20 cellular contexts compared by ENCODE assay signal in genomic region chr15:59642351-59642750, GRCh38. TPM values are rescaled to one million over a fixed set of nuclear protein-coding genes. Genes with fewer than 3 reads are reported as not detected.
DNase-seq lines count a peak whose midpoint lies in the region; FAIRE-seq and TF ChIP-seq lines count a peak whose summit lies in the region.
"Had no signal": no experiment of that assay in that cellular context is flagged by ENCODE, and none has a peak within 500 bp of the region (broad histone marks: within the 10 kb centered on the region; RNA-seq: fewer than 3 reads in every experiment).

No MANE protein-coding gene starts in this region.

- no peaks in the 10 kb centered on the region for H3K4me1 Mint-ChIP-seq in CD14-positive monocyte

- H3K4me3 Mint-ChIP-seq in CD14-positive monocyte: no peak overlapping the region
- H3K4me3 Mint-ChIP-seq: immature natural killer cell had no signal

- H3K4me3 ChIP-seq in KMS-11 (IDR thresholded peaks at IDR 0.05; ENCODE audit: insufficient read depth, low read depth, low read length): no peak overlapping the region
- no peak overlapping the region for H3K4me3 ChIP-seq in cardiac fibroblast (replicated peaks in 1 of 2; ENCODE audit: low read depth in 2 of 2, low read length in 2 of 2)
- no peak overlapping the region for H3K4me3 ChIP-seq in kidney (ENCODE audit: low read length in 2 of 2)
- H3K4me3 ChIP-seq in adrenal gland: no peak overlapping the region
- H3K4me3 ChIP-seq: lower lobe of right lung, ovary had no signal

- no peak overlapping the region for H3K4me2 ChIP-seq in KMS-11

- H3K9me3 Mint-ChIP-seq in CD14-positive monocyte: no peaks in the 10 kb centered on the region
- H3K9me3 Mint-ChIP-seq: immature natural killer cell had no signal

- no peak overlapping the region for H3K27ac ChIP-seq in KMS-11
- H3K27ac ChIP-seq in kidney (ENCODE audit: low read depth in 2 of 2, low read length in 2 of 2): no peak overlapping the region
- no peak overlapping the region for H3K27ac ChIP-seq in adrenal gland
- H3K27ac ChIP-seq: lower lobe of right lung, ovary had no signal

- intact Hi-C loops in CD14-positive monocyte (cut with micrococcal nuclease) (no loop called here), kidney (cut with DNase I) (no loop called here), adrenal gland (cut with DNase I) (no loop called here)

- H3K9me3 ChIP-seq in kidney (ENCODE audit: control insufficient read depth in 1 of 2, low read length in 2 of 2) (no peaks in the 10 kb centered on the region), adrenal gland (replicated peaks in 1 of 3) (no peaks in the 10 kb centered on the region)
- H3K9me3 ChIP-seq: lower lobe of right lung, ovary had no signal

- H3K36me3 ChIP-seq in KMS-11 (ENCODE audit: insufficient read depth): no peaks in the 10 kb centered on the region
- peaks cover 12 to 24% of the 10 kb centered on the region in 2 donors for H3K36me3 ChIP-seq in kidney (ENCODE audit: control insufficient read depth in 1 of 2, insufficient read depth in 2 of 2, low read length in 2 of 2)
- peaks cover 0 to 35% of the 10 kb centered on the region in 2 donors for H3K36me3 ChIP-seq in adrenal gland (replicated peaks in 1 of 2)
- H3K36me3 ChIP-seq: ovary had no signal

- FAIRE-seq in kidney (lab: Jason Lieb, UNC) (peak; percentile 37), urothelium cell line (lab: Jason Lieb, UNC) (no peak)
- FAIRE-seq: RCC 7860 had no signal

- H3K4me1 ChIP-seq in KMS-11 (ENCODE audit: low read depth, poor library complexity, severe bottlenecking): no peaks in the 10 kb centered on the region
- no peaks in the 10 kb centered on the region for H3K4me1 ChIP-seq in kidney (ENCODE audit: control insufficient read depth in 1 of 2, insufficient read depth in 1 of 2, low read depth in 1 of 2, low read length in 2 of 2)
- no peaks in the 10 kb centered on the region for H3K4me1 ChIP-seq in adrenal gland (replicated peaks in 1 of 2)
- H3K4me1 ChIP-seq: lower lobe of right lung had no signal

- H3K79me2 ChIP-seq in KMS-11 (ENCODE audit: insufficient read depth, low read depth): no peaks in the 10 kb centered on the region

- H3K27me3 Mint-ChIP-seq in CD14-positive monocyte (ENCODE audit: low read depth in 3 of 3): no peaks in the 10 kb centered on the region

- no peak overlapping the region for H2AFZ ChIP-seq in KMS-11 (ENCODE audit: low read depth)

- peak; percentile 33 for TF ChIP-seq CTCF in CD14-positive monocyte (IDR thresholded peaks at IDR 0.05)
- TF ChIP-seq CTCF in KMS-11 (conservative IDR thresholded peaks at IDR 0.05; ENCODE audit: low read depth, low read length): peak; percentile 25
- peak; percentile 26 for TF ChIP-seq CTCF in cardiac fibroblast (IDR thresholded peaks at IDR 0.05; ENCODE audit: low read depth, low read length)
- TF ChIP-seq CTCF in kidney (IDR thresholded peaks at IDR 0.05; ENCODE audit: borderline replicate concordance, extremely low read depth, insufficient read depth): no peak
- TF ChIP-seq CTCF in adrenal gland (IDR thresholded peaks at IDR 0.05): peak in 2 of 6 experiments; percentile 13 to 23

- TF ChIP-seq POLR2A in adrenal gland (IDR thresholded peaks at IDR 0.05): no peak

- no peaks in the 10 kb centered on the region for H3K27me3 ChIP-seq in KMS-11 (ENCODE audit: insufficient read depth, low read depth)
- H3K27me3 ChIP-seq in adrenal gland: no peaks in the 10 kb centered on the region
- H3K27me3 ChIP-seq: ovary had no signal

- H4K20me1 ChIP-seq in KMS-11 (ENCODE audit: insufficient read depth): no peaks in the 10 kb centered on the region

- no peak overlapping the region for H3K9ac ChIP-seq in KMS-11
- H3K9ac ChIP-seq in kidney (ENCODE audit: low read length in 2 of 2): no peak overlapping the region

- WGBS in adrenal gland, 4 donors: 78 to 88% (median 79%) methylated on average over 2 of the region's 2 CpGs

- H3K27ac Mint-ChIP-seq in CD14-positive monocyte: no peak overlapping the region
- H3K27ac Mint-ChIP-seq: immature natural killer cell had no signal

- H3K36me3 Mint-ChIP-seq in CD14-positive monocyte: peaks cover 54 to 73% of the 10 kb centered on the region in 2 donors

- DNase-seq in CD14-positive monocyte (ENCODE audit: low spot score) (no peak), cardiac fibroblast (ENCODE audit: low read depth in 2 of 2) (peak in 1 of 2 donors; percentile 5), kidney (no peak), globus pallidus (ENCODE audit: low spot score) (no peak), retina (no peak), urothelium cell line (ENCODE audit: low spot score) (no peak), adrenal gland (no peak)
- DNase-seq: activated effector memory CD4-positive, alpha-beta T cell treated with Interleukin-2 at 50 U/mL for 16 hours; aorta; head of caudate nucleus; immature natural killer cell; lower lobe of right lung; NCI-H1436 treated with DMSO at 0.1 percent for 48 hours; NCI-H774; ovary; stimulated activated CD4-positive, alpha-beta T cell treated with anti-CD3 and anti-CD28 coated beads, Interleukin-4, amount 100 ng/mL, for 1 hour had no signal

RNA-seq across cellular contexts. Expression of gene GTF2A2, which starts 15.0 kb away (rescaled TPM):
- 100 to 1,000 TPM; 126 to 166 TPM for polyA plus RNA-seq in CD14-positive monocyte
- 90.9 TPM for total RNA-seq in kidney
- 139 TPM for polyA plus RNA-seq in kidney (ENCODE audit: insufficient read depth, low read depth, low replicate concordance)
- total RNA-seq in adrenal gland: 100 to 1,000 TPM in 6 of 8 donors, 10 to 100 TPM in 2; 34.8 to 737 (median 105) TPM
- 100 to 1,000 TPM in 1 of 3 donors, 10 to 100 TPM in 2; 63.6 to 148 (median 79.9) TPM for polyA plus RNA-seq in adrenal gland

RNA-seq across cellular contexts. Expression of gene GCNT3, which starts 30.8 kb away (rescaled TPM):
- polyA plus RNA-seq in CD14-positive monocyte (not detected), kidney (ENCODE audit: insufficient read depth, low read depth, low replicate concordance) (4.5 TPM), adrenal gland (1 to 10 TPM in 1 of 3 donors, under 1 TPM in 2; 0.03 to 5.4 (median 0.08) TPM)
- total RNA-seq in kidney (14.8 TPM), adrenal gland (1 to 10 TPM in 2 of 8 donors, under 1 TPM in 5, not detected in 1; 0.09 to 3.2 (median 0.78) TPM)
- total RNA-seq: aorta, skeletal muscle tissue, subcutaneous adipose tissue had no signal
- polyA plus RNA-seq: immature natural killer cell had no signal

RNA-seq across cellular contexts. Expression of gene BNIP2, which starts 46.8 kb away (rescaled TPM):
- polyA plus RNA-seq in CD14-positive monocyte (100 to 1,000 TPM; 136 to 189 TPM), kidney (ENCODE audit: insufficient read depth, low read depth, low replicate concordance) (18.2 TPM), adrenal gland (10 to 100 TPM; 24.5 to 51.3 (median 32.1) TPM)
- total RNA-seq in kidney (73.8 TPM), adrenal gland (100 to 1,000 TPM in 2 of 8 donors, 10 to 100 TPM in 6; 49.0 to 183 (median 71.1) TPM)
